ENCODE assay signal across 11 cellular contexts in genomic region chr1:22385537-22385936, GRCh38.
"Had no signal": no experiment of that assay in that cellular context is flagged by ENCODE, and none has a peak within 500 bp of the region (broad histone marks: within the 10 kb centered on the region; RNA-seq: fewer than 3 reads in every experiment).

No MANE protein-coding gene starts in this region.

- H3K9me3 ChIP-seq: HAP-1 had no signal

- H3K27ac ChIP-seq: GM23248 had no signal

- H3K4me1 ChIP-seq: HAP-1 had no signal

- H2AFZ ChIP-seq: GM23248, GM23338 had no signal

- H3K4me3 ChIP-seq: GM23248, GM23338, HAP-1 had no signal

- ATAC-seq: GM23338, HCT116 had no signal

- H3K9ac ChIP-seq: GM23248 had no signal

- H3K4me2 ChIP-seq: GM23338 had no signal

- DNase-seq: GM23248, GOT3, H7, H9, HCEC 1CT, HFFc6 had no signal

- H3K36me3 ChIP-seq: HAP-1 had no signal

- FAIRE-seq: H1, H54 had no signal
